ENCODE assay signal across 1 cellular context in the genomic region with DNA sequence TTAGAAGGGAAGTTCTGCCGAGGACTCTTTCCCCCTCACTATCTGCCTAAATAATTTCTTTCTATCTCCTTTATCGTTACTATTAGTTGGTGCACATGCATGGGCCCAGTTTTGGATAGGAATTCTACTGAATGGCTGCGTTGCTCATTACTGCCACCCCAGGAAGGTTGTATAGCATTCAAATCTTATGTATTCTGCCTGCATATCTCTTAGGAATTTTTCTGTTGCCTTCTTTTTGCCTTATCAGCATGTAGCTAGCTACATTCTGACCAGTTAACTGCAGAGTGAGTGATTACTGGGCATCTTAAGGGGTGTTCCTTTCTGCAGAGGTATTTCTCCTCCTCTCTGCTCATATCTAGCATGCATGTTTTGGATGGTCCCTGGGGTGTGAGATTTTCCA.
TF ChIP-seq lines count a peak whose summit lies in the region.

No MANE protein-coding gene starts in this region.

TF ChIP-seq in SK-N-SH, 30 proteins besides CTCF, POLR2A, EP300 and RAD21 (continued from another document):
- TF ChIP-seq, protein P1, sequence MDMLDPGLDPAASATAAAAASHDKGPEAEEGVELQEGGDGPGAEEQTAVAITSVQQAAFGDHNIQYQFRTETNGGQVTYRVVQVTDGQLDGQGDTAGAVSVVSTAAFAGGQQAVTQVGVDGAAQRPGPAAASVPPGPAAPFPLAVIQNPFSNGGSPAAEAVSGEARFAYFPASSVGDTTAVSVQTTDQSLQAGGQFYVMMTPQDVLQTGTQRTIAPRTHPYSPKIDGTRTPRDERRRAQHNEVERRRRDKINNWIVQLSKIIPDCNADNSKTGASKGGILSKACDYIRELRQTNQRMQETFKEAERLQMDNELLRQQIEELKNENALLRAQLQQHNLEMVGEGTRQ (IDR thresholded peaks at IDR 0.05; ENCODE audit: borderline replicate concordance, low read depth, low read length), result no peak
- no peak for TF ChIP-seq JUND (IDR thresholded peaks at IDR 0.05)
- TF ChIP-seq FOXM1 (IDR thresholded peaks at IDR 0.05; ENCODE audit: low read depth), result no peak
- TF ChIP-seq, protein P2, sequence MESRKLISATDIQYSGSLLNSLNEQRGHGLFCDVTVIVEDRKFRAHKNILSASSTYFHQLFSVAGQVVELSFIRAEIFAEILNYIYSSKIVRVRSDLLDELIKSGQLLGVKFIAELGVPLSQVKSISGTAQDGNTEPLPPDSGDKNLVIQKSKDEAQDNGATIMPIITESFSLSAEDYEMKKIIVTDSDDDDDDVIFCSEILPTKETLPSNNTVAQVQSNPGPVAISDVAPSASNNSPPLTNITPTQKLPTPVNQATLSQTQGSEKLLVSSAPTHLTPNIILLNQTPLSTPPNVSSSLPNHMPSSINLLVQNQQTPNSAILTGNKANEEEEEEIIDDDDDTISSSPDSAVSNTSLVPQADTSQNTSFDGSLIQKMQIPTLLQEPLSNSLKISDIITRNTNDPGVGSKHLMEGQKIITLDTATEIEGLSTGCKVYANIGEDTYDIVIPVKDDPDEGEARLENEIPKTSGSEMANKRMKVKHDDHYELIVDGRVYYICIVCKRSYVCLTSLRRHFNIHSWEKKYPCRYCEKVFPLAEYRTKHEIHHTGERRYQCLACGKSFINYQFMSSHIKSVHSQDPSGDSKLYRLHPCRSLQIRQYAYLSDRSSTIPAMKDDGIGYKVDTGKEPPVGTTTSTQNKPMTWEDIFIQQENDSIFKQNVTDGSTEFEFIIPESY (IDR thresholded peaks at IDR 0.05; ENCODE audit: borderline replicate concordance, low read depth), result no peak
